In genomic region chr3:25883492-25883891, GRCh38 we compare ENCODE assay signal across 29 cellular contexts.
"Had no signal": no experiment of that assay in that cellular context is flagged by ENCODE, and none has a peak within 500 bp of the region (broad histone marks: within the 10 kb centered on the region; RNA-seq: fewer than 3 reads in every experiment).

No MANE protein-coding gene starts in this region.

- H3K4me3 Mint-ChIP-seq: dendritic cell treated with granulocyte-macrophage colony-stimulating factor and Interleukin-4, amounts not matched to agents 40 ng/mL and 50 ng/mL, for 4 days; effector memory CD8-positive, alpha-beta T cell; endodermal cell had no signal

- H3K27me3 ChIP-seq: colonic mucosa, esophagus muscularis mucosa, foreskin keratinocyte, gastrocnemius medialis, gastroesophageal sphincter, heart left ventricle, hepatocyte had no signal

- H3K9me3 ChIP-seq: colonic mucosa, esophagus muscularis mucosa, esophagus squamous epithelium, gastrocnemius medialis, gastroesophageal sphincter, heart left ventricle, heart right ventricle had no signal

- ATAC-seq: effector memory CD8-positive, alpha-beta T cell; esophagus mucosa; foreskin keratinocyte; gastrocnemius medialis; gastroesophageal sphincter; heart left ventricle; heart right ventricle had no signal

- H3K79me2 ChIP-seq: hepatocyte had no signal

- H3K9me3 Mint-ChIP-seq: dendritic cell treated with granulocyte-macrophage colony-stimulating factor and Interleukin-4, amounts not matched to agents 40 ng/mL and 50 ng/mL, for 4 days; effector memory CD8-positive, alpha-beta T cell had no signal

- H3K4me1 ChIP-seq: colonic mucosa, esophagus muscularis mucosa, foreskin keratinocyte, gastrocnemius medialis, gastroesophageal sphincter, heart left ventricle, heart right ventricle had no signal

- H2AFZ ChIP-seq: hepatocyte had no signal

- FAIRE-seq: endometrium, endothelial cell of umbilical vein, frontal cortex had no signal

- H3K27ac Mint-ChIP-seq: dendritic cell treated with granulocyte-macrophage colony-stimulating factor and Interleukin-4, amounts not matched to agents 40 ng/mL and 50 ng/mL, for 4 days; effector memory CD8-positive, alpha-beta T cell; endodermal cell had no signal

- H3K4me2 ChIP-seq: hepatocyte had no signal

- DNase-seq: colonic mucosa; cortex of kidney; dermis blood vessel endothelial cell; dorsolateral prefrontal cortex; effector CD4-positive, alpha-beta T cell; effector CD8-positive, alpha-beta T cell; effector memory CD4-positive, alpha-beta T cell; effector memory CD8-positive, alpha-beta T cell; endodermal cell; erythroblast; esophagus squamous epithelium; foreskin fibroblast; foreskin keratinocyte; foreskin melanocyte; glutamatergic neuron; head of caudate nucleus; heart left ventricle; heart right ventricle had no signal

- H3K4me1 Mint-ChIP-seq: endodermal cell had no signal

- H3K4me3 ChIP-seq: colonic mucosa, coronary artery, dorsolateral prefrontal cortex, esophagus muscularis mucosa, esophagus squamous epithelium, gastrocnemius medialis, gastroesophageal sphincter, heart left ventricle, heart right ventricle, hepatocyte had no signal

- H3K36me3 ChIP-seq: colonic mucosa, esophagus muscularis mucosa, esophagus squamous epithelium, gastrocnemius medialis, gastroesophageal sphincter, heart left ventricle, heart right ventricle had no signal

- H3K27ac ChIP-seq: colonic mucosa, coronary artery, dorsolateral prefrontal cortex, epithelial cell of prostate, esophagus muscularis mucosa, esophagus squamous epithelium, foreskin keratinocyte, gastrocnemius medialis, gastroesophageal sphincter, heart left ventricle, heart right ventricle, hepatocyte had no signal
